Comparison of ENCODE assay signal across 8 cellular contexts in the genomic region with DNA sequence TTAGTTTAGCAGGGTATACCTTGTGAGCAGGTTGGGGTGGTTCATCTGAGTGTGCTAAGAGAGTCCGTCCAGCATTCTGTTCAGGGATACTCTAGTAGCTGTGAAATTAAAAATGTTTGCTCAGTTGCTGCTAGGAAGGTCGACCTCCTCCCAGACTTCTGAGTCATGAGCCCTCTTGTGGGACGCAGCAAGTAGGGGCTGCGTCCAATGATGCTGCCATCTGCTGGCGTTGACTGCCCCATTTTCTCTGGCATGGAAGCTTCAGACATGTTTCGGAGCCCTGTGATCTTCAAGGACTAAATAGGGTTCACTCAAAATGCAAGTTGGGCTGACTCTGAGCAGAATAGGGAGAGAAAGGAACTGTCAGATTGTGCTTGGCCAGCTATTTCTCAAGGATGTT.
A peak's percentile ranks its signal among the peaks of the same experiment; 100 is the strongest.
DNase-seq lines count a peak whose midpoint lies in the region; ATAC-seq lines count a peak whose summit lies in the region.

No MANE protein-coding gene starts in this region.

- in situ Hi-C loops in GM23248 (cut with MboI) = no loop called here

- no peaks in the 10 kb centered on the region for H3K27me3 ChIP-seq in CD8-positive, alpha-beta memory T cell (ENCODE audit: insufficient read depth, low read length, poor library complexity, severe bottlenecking)
- no peaks in the 10 kb centered on the region for H3K27me3 ChIP-seq in GM23248 (replicated peaks; ENCODE audit: insufficient read depth)

- H3K9ac ChIP-seq in GM23248 = no peak overlapping the region

- H3K27ac ChIP-seq in CD8-positive, alpha-beta memory T cell (ENCODE audit: low read depth, low read length) = no peak overlapping the region
- H3K27ac ChIP-seq in GM23248 = no peak overlapping the region

- 14 to 20% methylated on average over 6 of the region's 6 CpGs for WGBS in GM23248 (ENCODE audit: low coverage in 1 of 2, low lambda C conversion rate in 2 of 2, missing lambda C conversion rate in 2 of 2), 2 experiments

- ATAC-seq in GM21825 (IDR thresholded peaks at IDR 0.05; ENCODE audit: unreplicated experiment) (no peak), GM18909 (IDR thresholded peaks at IDR 0.05; ENCODE audit: poor library complexity, unreplicated experiment) (no peak)

- H3K4me1 ChIP-seq in CD8-positive, alpha-beta memory T cell (ENCODE audit: insufficient read depth, low read length) = no peaks in the 10 kb centered on the region
- H3K4me1 ChIP-seq in GM23248 (ENCODE audit: insufficient read depth) = peaks cover 7% of the 10 kb centered on the region

- H3F3A ChIP-seq in GM23248 (ENCODE audit: insufficient read depth) = 0 out of 2 replicates have a peak, but pooled peaks cover 7% of the 10 kb centered on the region

- H3K4me2 ChIP-seq in GM23248 (ENCODE audit: unreplicated experiment) = peak overlapping the region; percentile 15

- CTCF ChIA-PET in CD8-positive, alpha-beta memory T cell (lab: Charles Lee) = interaction anchor here (0.7 to 1.9 kb wide), 4 partner anchors 224 to 786 kb away, joined by 3 to 8 read pairs (median 4); no protein-coding TSS in a partner anchor

- POLR2A ChIA-PET in CD8-positive, alpha-beta memory T cell (lab: Charles Lee) = no interaction called here

- no peak overlapping the region for H3K27ac Mint-ChIP-seq in CD8-positive, alpha-beta memory T cell

- peaks cover 0 to 15% (median 5%) of the 10 kb centered on the region in 5 donors for H3K9me3 Mint-ChIP-seq in CD8-positive, alpha-beta memory T cell

- peaks cover 0 to 5% (median 0%) of the 10 kb centered on the region in 3 donors for H3K36me3 Mint-ChIP-seq in CD8-positive, alpha-beta memory T cell

- no peaks in the 10 kb centered on the region for H3K9me2 ChIP-seq in GM23248 (ENCODE audit: insufficient read depth)

- H3K4me3 ChIP-seq in CD8-positive, alpha-beta memory T cell (ENCODE audit: low read length) = no peak overlapping the region
- no peak overlapping the region for H3K4me3 ChIP-seq in GM23248

- no peaks in the 10 kb centered on the region for H3K79me2 ChIP-seq in GM23248 (ENCODE audit: insufficient read depth)

- H3K27me3 Mint-ChIP-seq in CD8-positive, alpha-beta memory T cell = peaks cover 0 to 4% of the 10 kb centered on the region in 2 donors

- H3K9me3 ChIP-seq in CD8-positive, alpha-beta memory T cell (ENCODE audit: low read length) = no peaks in the 10 kb centered on the region
- no peaks in the 10 kb centered on the region for H3K9me3 ChIP-seq in GM23248 (ENCODE audit: low read depth)

- H3K4me3 Mint-ChIP-seq in CD8-positive, alpha-beta memory T cell = no peak overlapping the region

- H3K4me1 Mint-ChIP-seq in CD8-positive, alpha-beta memory T cell = no peaks in the 10 kb centered on the region

- no peaks in the 10 kb centered on the region for H4K20me1 ChIP-seq in GM23248 (ENCODE audit: insufficient read depth)

- peak overlapping the region; percentile 38; the same call in 1 of the 2 replicates for H2AFZ ChIP-seq in GM23248

- no peaks in the 10 kb centered on the region for H3K36me3 ChIP-seq in CD8-positive, alpha-beta memory T cell (ENCODE audit: insufficient read depth, low read length)
- H3K36me3 ChIP-seq in GM23248 (ENCODE audit: low read depth) = no peaks in the 10 kb centered on the region

- peak in 3 of 5 donors; percentile 3 to 58 (median 27) for DNase-seq in CD8-positive, alpha-beta memory T cell
- DNase-seq in GM23248 = peak; percentile 83
- DNase-seq in RPMI8226 = peak; percentile 20
- peak; percentile 32 for DNase-seq in cerebellar cortex (ENCODE audit: low spot score)
- DNase-seq in lung microvascular endothelial cell (ENCODE audit: low read depth in 2 of 2) = peak; percentile 78 to 93
- DNase-seq in superior temporal gyrus (ENCODE audit: extremely low spot score) = peak; percentile 43

Comparison
In these comparisons a context has a peak if more than half of its experiments do, and no peak if none do; other contexts are left out.
1. DNase-seq: peak in every context shown above with its lines; median percentile 86 in lung microvascular endothelial cell; 83 in GM23248; 43 in superior temporal gyrus; 32 in cerebellar cortex; 27 in CD8-positive, alpha-beta memory T cell; 20 in RPMI8226.